Comparison of ENCODE assay signal across 8 cellular contexts in genomic region chr11:318796-319464, GRCh38. TPM values are rescaled to one million over a fixed set of nuclear protein-coding genes. Genes with fewer than 3 reads are reported as not detected.
DNase-seq lines count a peak whose midpoint lies in the region; TF ChIP-seq lines count a peak whose summit lies in the region.
"Not testable (repeated sequence)": the region's sequence is repeated elsewhere in the genome, so short reads cannot be mapped to it uniquely, and the experiment has no call there.

No MANE protein-coding gene starts in this region.

- not testable (repeated sequence) for H4K91ac ChIP-seq in neuronal stem cell (ENCODE audit: low read depth, low read length, poor library complexity)

- not testable (repeated sequence) for H2BK5ac ChIP-seq in neuronal stem cell (ENCODE audit: low read length)

- H3K4me1 ChIP-seq in CD8-positive, alpha-beta memory T cell (ENCODE audit: insufficient read depth, low read length): peaks cover 19% of the 10 kb centered on the region
- H3K4me1 ChIP-seq in neuronal stem cell (ENCODE audit: control insufficient read depth in 2 of 2, insufficient read depth in 1 of 2, low read depth in 1 of 2, low read length in 2 of 2): peaks cover 22 to 24% of the 10 kb centered on the region in 2 donors

- WGBS in neuronal stem cell (ENCODE audit: extremely low coverage in 2 of 2, insufficient read length in 2 of 2, insufficient replicate concordance in 1 of 2), 2 donors: no CpG with 5 or more reads among the region's 44 CpGs

- not testable (repeated sequence) for H3K23ac ChIP-seq in neuronal stem cell (ENCODE audit: low read depth, low read length, poor library complexity)

- CTCF ChIA-PET in CD8-positive, alpha-beta memory T cell (lab: Charles Lee): interaction anchor here (0.7 to 1.2 kb wide), 2 partner anchors 9 to 37 kb away, joined by 3 read pairs; no protein-coding TSS in a partner anchor

- not testable (repeated sequence) for H2AK5ac ChIP-seq in neuronal stem cell (ENCODE audit: low read depth, low read length)

- not testable (repeated sequence) for TF ChIP-seq CTCF in HFF-Myc (IDR thresholded peaks at IDR 0.05; ENCODE audit: low read depth, low read length, missing control alignments); NB4 (IDR thresholded peaks at IDR 0.05; ENCODE audit: low read depth, low read length); dorsolateral prefrontal cortex (IDR thresholded peaks at IDR 0.05 in 54 of 56, conservative IDR thresholded peaks at IDR 0.05 in 2 of 56; ENCODE audit: low read depth in 1 of 56, partially characterized antibody in 56 of 56)

- peaks cover 29 to 42% (median 34%) of the 10 kb centered on the region in 3 donors for H3K4me1 Mint-ChIP-seq in CD8-positive, alpha-beta memory T cell
- H3K4me1 Mint-ChIP-seq in immature natural killer cell: peaks cover 37 to 48% of the 10 kb centered on the region in 2 donors

- H3K36me3 ChIP-seq in CD8-positive, alpha-beta memory T cell (ENCODE audit: insufficient read depth, low read length): not testable (repeated sequence)
- peaks cover 0 to 32% of the 10 kb centered on the region in 2 donors for H3K36me3 ChIP-seq in neuronal stem cell (replicated peaks in 1 of 2; ENCODE audit: control insufficient read depth in 2 of 2, insufficient read depth in 2 of 2, low read length in 2 of 2)

- not testable (repeated sequence) for H3K9me3 ChIP-seq in CD8-positive, alpha-beta memory T cell (ENCODE audit: low read length); neuronal stem cell (replicated peaks in 1 of 2; ENCODE audit: control insufficient read depth in 2 of 2, insufficient read depth in 1 of 2, low read depth in 1 of 2, low read length in 2 of 2)

- H3K27ac Mint-ChIP-seq in CD8-positive, alpha-beta memory T cell: peak overlapping the region in 4 of 8 donors; percentile 68 to 96 (median 95)
- H3K27ac Mint-ChIP-seq in immature natural killer cell: peak overlapping the region; percentile 90 to 99 (median 96)

- POLR2A ChIA-PET in CD8-positive, alpha-beta memory T cell (lab: Charles Lee): interaction anchor here (1.1 kb wide), 1 partner anchor 9 kb away, joined by 4 read pairs; no protein-coding TSS in a partner anchor

- not testable (repeated sequence) for H3K14ac ChIP-seq in neuronal stem cell (ENCODE audit: low read length)

- not testable (repeated sequence) for H3K18ac ChIP-seq in neuronal stem cell (ENCODE audit: low read length)

- not testable (repeated sequence) for H2BK12ac ChIP-seq in neuronal stem cell (ENCODE audit: low read length)

- H2AFZ ChIP-seq in neuronal stem cell (ENCODE audit: low read length): not testable (repeated sequence)

- H3K36me3 Mint-ChIP-seq in CD8-positive, alpha-beta memory T cell: peaks cover 7 to 22% (median 13%) of the 10 kb centered on the region in 3 donors
- peaks cover 4 to 28% (median 18%) of the 10 kb centered on the region in 3 donors for H3K36me3 Mint-ChIP-seq in immature natural killer cell

- not testable (repeated sequence) for H3K4ac ChIP-seq in neuronal stem cell (ENCODE audit: low read length)

- not testable (repeated sequence) for H3K9me3 Mint-ChIP-seq in CD8-positive, alpha-beta memory T cell; immature natural killer cell

- not testable (repeated sequence) for DNase-seq in CD8-positive, alpha-beta memory T cell; HFF-Myc (ENCODE audit: extremely low read depth, low read depth); NB4 (ENCODE audit: low read depth); neuronal stem cell (ENCODE audit: low spot score); substantia nigra (lab: John Stamatoyannopoulos, UW)
- peak; percentile 58 to 65 for DNase-seq in activated T-cell treated with anti-CD3 and anti-CD28 coated beads, Interleukin-2, amount 50 U/mL, for 48 hours
- DNase-seq in dorsolateral prefrontal cortex (peak in 2 of 10 donors; percentile 11 to 37), immature natural killer cell (peak in 2 of 3 donors; percentile 44 to 45)

- H3K27me3 Mint-ChIP-seq in CD8-positive, alpha-beta memory T cell: not testable (repeated sequence)
- H3K27me3 Mint-ChIP-seq in immature natural killer cell (ENCODE audit: low read depth in 3 of 3): peaks cover 15 to 39% (median 30%) of the 10 kb centered on the region in 3 donors

- peak overlapping the region; percentile 82 to 94 (median 89) for H3K4me3 Mint-ChIP-seq in CD8-positive, alpha-beta memory T cell
- H3K4me3 Mint-ChIP-seq in immature natural killer cell: peak overlapping the region; percentile 88 to 94 (median 90)

- not testable (repeated sequence) for H3K27me3 ChIP-seq in CD8-positive, alpha-beta memory T cell (ENCODE audit: insufficient read depth, low read length, poor library complexity, severe bottlenecking)
- H3K27me3 ChIP-seq in dorsolateral prefrontal cortex (peaks cover 0 to 33% (median 25%) of the 10 kb centered on the region in 45 donors), neuronal stem cell (ENCODE audit: control insufficient read depth in 3 of 3, insufficient read depth in 3 of 3, low read depth in 1 of 3, low read length in 3 of 3) (peaks cover 0 to 24% (median 0%) of the 10 kb centered on the region in 3 experiments)

- H4K8ac ChIP-seq in neuronal stem cell (ENCODE audit: low read depth, low read length): not testable (repeated sequence)

- not testable (repeated sequence) for H3K27ac ChIP-seq in CD8-positive, alpha-beta memory T cell (ENCODE audit: low read depth, low read length); neuronal stem cell (replicated peaks; ENCODE audit: low read length)
- H3K27ac ChIP-seq in dorsolateral prefrontal cortex: peak overlapping the region in 51 of 59 donors; percentile 38 to 97 (median 82)
- H3K27ac ChIP-seq in substantia nigra (ENCODE audit: low read depth, low read length, poor library complexity, severe bottlenecking): peak overlapping the region; percentile 49

- intact Hi-C loops in dorsolateral prefrontal cortex (cut with DNase I): not testable (repeated sequence)

- not testable (repeated sequence) for H2BK15ac ChIP-seq in neuronal stem cell (ENCODE audit: low read length)

- peak overlapping the region; percentile 16 for H3K4me3 ChIP-seq in CD8-positive, alpha-beta memory T cell (ENCODE audit: low read length)
- H3K4me3 ChIP-seq in HFF-Myc (replicated peaks; ENCODE audit: low read depth, low read length) (peak overlapping the region; percentile 80), NB4 (ENCODE audit: low read depth, low read length) (peak overlapping the region; percentile 28), dorsolateral prefrontal cortex (peak overlapping the region in 57 of 59 donors; percentile 24 to 79 (median 54)), neuronal stem cell (ENCODE audit: low read length in 2 of 2) (peak overlapping the region; percentile 71 to 82)

- H3K4me2 ChIP-seq in neuronal stem cell (ENCODE audit: insufficient read depth, low read length, poor library complexity, severe bottlenecking): peak overlapping the region; percentile 54

- TF ChIP-seq POLR2A in NB4 (IDR thresholded peaks at IDR 0.05; ENCODE audit: extremely low read depth, insufficient read length): not testable (repeated sequence)

- peak overlapping the region; percentile 70 for H3K9ac ChIP-seq in neuronal stem cell (ENCODE audit: low read depth, low read length, poor library complexity)

- not testable (repeated sequence) for H2BK120ac ChIP-seq in neuronal stem cell (ENCODE audit: low read depth, low read length)

- not testable (repeated sequence) for H3K79me1 ChIP-seq in neuronal stem cell (ENCODE audit: low read depth, low read length)

RNA-seq across cellular contexts. Expression of gene IFITM3, which starts 1.7 kb away (rescaled TPM):
- 10 to 100 TPM; 20.6 to 21.0 TPM for total RNA-seq in CD8-positive, alpha-beta memory T cell
- polyA plus RNA-seq in CD8-positive, alpha-beta memory T cell: 12.0 TPM
- total RNA-seq in dorsolateral prefrontal cortex: 100 to 1,000 TPM in 115 of 120 experiments, 10 to 100 TPM in 5; 78.3 to 905 (median 216) TPM
- polyA plus RNA-seq in immature natural killer cell: 100 to 1,000 TPM; 138 to 675 (median 423) TPM
- 629 TPM for polyA plus RNA-seq in neuronal stem cell (2013, experiment 1 of 2)
- polyA plus RNA-seq in neuronal stem cell (2013, experiment 2 of 2): 604 TPM

RNA-seq across cellular contexts. Expression of gene IFITM1, which starts 5.1 kb away (rescaled TPM):
- 10 to 100 TPM; 70.7 to 75.9 TPM for total RNA-seq in CD8-positive, alpha-beta memory T cell
- polyA plus RNA-seq in CD8-positive, alpha-beta memory T cell: 2,153 TPM
- 100 to 1,000 TPM in 23 of 120 experiments, 10 to 100 TPM in 97; 19.2 to 217 (median 70.2) TPM for total RNA-seq in dorsolateral prefrontal cortex
- 1,000 to 10,000 TPM; 2,792 to 4,533 (median 3,562) TPM for polyA plus RNA-seq in immature natural killer cell
- polyA plus RNA-seq in neuronal stem cell (2013, experiment 1 of 2): 171 TPM
- 162 TPM for polyA plus RNA-seq in neuronal stem cell (2013, experiment 2 of 2)

RNA-seq across cellular contexts. Expression of gene IFITM2, which starts 11.3 kb away (rescaled TPM):
- 100 to 1,000 TPM; 132 to 142 TPM for total RNA-seq in CD8-positive, alpha-beta memory T cell
- 3,074 TPM for polyA plus RNA-seq in CD8-positive, alpha-beta memory T cell
- 100 to 1,000 TPM in 70 of 120 experiments, 10 to 100 TPM in 50; 21.6 to 340 (median 114) TPM for total RNA-seq in dorsolateral prefrontal cortex
- polyA plus RNA-seq in immature natural killer cell: 1,000 to 10,000 TPM; 4,348 to 7,867 (median 6,958) TPM
- 660 TPM for polyA plus RNA-seq in neuronal stem cell (2013, experiment 1 of 2)
- polyA plus RNA-seq in neuronal stem cell (2013, experiment 2 of 2): 657 TPM

RNA-seq across cellular contexts. Expression of gene IFITM5, which starts 19.6 kb away (rescaled TPM):
- total RNA-seq in CD8-positive, alpha-beta memory T cell: not detected
- polyA plus RNA-seq in CD8-positive, alpha-beta memory T cell: not detected
- under 1 TPM in 1 of 120 experiments, not detected in 119; 0.76 TPM for total RNA-seq in dorsolateral prefrontal cortex
- not detected for polyA plus RNA-seq in immature natural killer cell
- not detected for polyA plus RNA-seq in neuronal stem cell (2013, experiment 1 of 2)
- 0.06 TPM for polyA plus RNA-seq in neuronal stem cell (2013, experiment 2 of 2)

RNA-seq across cellular contexts. Expression of gene PGGHG, which starts 30.0 kb away (rescaled TPM):
- 10 to 100 TPM; 81.0 to 81.2 TPM for total RNA-seq in CD8-positive, alpha-beta memory T cell
- polyA plus RNA-seq in CD8-positive, alpha-beta memory T cell: 9.8 TPM
- 10 to 100 TPM in 62 of 120 experiments, 1 to 10 TPM in 58; 2.7 to 23.2 (median 10.1) TPM for total RNA-seq in dorsolateral prefrontal cortex
- 10 to 100 TPM in 2 of 3 donors, 1 to 10 TPM in 1; 8.1 to 17.4 (median 11.4) TPM for polyA plus RNA-seq in immature natural killer cell
- polyA plus RNA-seq in neuronal stem cell (2013, experiment 1 of 2): 50.4 TPM
- polyA plus RNA-seq in neuronal stem cell (2013, experiment 2 of 2): 48.9 TPM

Comparison
In these comparisons a context has a peak if more than half of its experiments do, and no peak if none do; other contexts are left out.
1. H3K4me3 ChIP-seq: peak in every context shown above with its lines; median percentile 80 in HFF-Myc; 76 in neuronal stem cell; 54 in dorsolateral prefrontal cortex; 28 in NB4; 16 in CD8-positive, alpha-beta memory T cell.